In the genomic region with DNA sequence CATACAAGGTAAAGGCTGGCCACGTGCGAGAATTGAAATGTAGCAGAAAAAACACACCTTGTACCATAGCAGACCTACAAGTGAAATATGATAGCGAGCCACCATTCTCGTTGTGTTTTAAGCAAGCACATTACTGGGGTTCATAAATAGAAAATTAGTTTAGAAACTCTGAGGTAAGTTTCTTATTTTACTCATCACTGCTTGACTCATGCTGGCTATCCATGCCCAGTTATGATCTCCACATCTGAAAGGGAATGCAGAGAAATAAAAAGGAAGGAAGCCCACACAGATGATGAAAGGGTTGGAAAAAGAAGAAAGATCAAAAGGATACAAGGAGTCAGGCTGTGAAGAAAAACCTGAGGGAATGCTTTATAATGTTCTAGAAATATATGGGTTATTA, we compare ENCODE assay signal across 1 cellular context.
TF ChIP-seq lines count a peak whose summit lies in the region.

No MANE protein-coding gene starts in this region.

TF ChIP-seq in IMR-90, 13 proteins besides CTCF, POLR2A, EP300 and RAD21:
- TF ChIP-seq RCOR1 (IDR thresholded peaks at IDR 0.05; ENCODE audit: insufficient replicate concordance, low read length) = no peak
- TF ChIP-seq, protein P1, sequence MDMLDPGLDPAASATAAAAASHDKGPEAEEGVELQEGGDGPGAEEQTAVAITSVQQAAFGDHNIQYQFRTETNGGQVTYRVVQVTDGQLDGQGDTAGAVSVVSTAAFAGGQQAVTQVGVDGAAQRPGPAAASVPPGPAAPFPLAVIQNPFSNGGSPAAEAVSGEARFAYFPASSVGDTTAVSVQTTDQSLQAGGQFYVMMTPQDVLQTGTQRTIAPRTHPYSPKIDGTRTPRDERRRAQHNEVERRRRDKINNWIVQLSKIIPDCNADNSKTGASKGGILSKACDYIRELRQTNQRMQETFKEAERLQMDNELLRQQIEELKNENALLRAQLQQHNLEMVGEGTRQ (IDR thresholded peaks at IDR 0.05; ENCODE audit: low read depth, low read length) = no peak
- TF ChIP-seq, protein P2, sequence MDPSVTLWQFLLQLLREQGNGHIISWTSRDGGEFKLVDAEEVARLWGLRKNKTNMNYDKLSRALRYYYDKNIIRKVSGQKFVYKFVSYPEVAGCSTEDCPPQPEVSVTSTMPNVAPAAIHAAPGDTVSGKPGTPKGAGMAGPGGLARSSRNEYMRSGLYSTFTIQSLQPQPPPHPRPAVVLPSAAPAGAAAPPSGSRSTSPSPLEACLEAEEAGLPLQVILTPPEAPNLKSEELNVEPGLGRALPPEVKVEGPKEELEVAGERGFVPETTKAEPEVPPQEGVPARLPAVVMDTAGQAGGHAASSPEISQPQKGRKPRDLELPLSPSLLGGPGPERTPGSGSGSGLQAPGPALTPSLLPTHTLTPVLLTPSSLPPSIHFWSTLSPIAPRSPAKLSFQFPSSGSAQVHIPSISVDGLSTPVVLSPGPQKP (IDR thresholded peaks at IDR 0.05; ENCODE audit: borderline replicate concordance, low read depth, low read length) = no peak
- no peak for TF ChIP-seq MAFK (IDR thresholded peaks at IDR 0.05; ENCODE audit: low read depth, low read length)
- TF ChIP-seq CHD1 (IDR thresholded peaks at IDR 0.05; ENCODE audit: low read depth, low read length) = no peak
- TF ChIP-seq NFE2L2 (IDR thresholded peaks at IDR 0.05; ENCODE audit: low read depth, low read length) = no peak
- TF ChIP-seq MXI1 (IDR thresholded peaks at IDR 0.05; ENCODE audit: borderline replicate concordance, low read depth, low read length) = no peak
- no peak for TF ChIP-seq BHLHE40 (IDR thresholded peaks at IDR 0.05; ENCODE audit: low read depth, low read length)
- TF ChIP-seq FOS (IDR thresholded peaks at IDR 0.05; ENCODE audit: low read depth, low read length) = no peak
